Comparison of ENCODE assay signal across 22 cellular contexts in the genomic region with DNA sequence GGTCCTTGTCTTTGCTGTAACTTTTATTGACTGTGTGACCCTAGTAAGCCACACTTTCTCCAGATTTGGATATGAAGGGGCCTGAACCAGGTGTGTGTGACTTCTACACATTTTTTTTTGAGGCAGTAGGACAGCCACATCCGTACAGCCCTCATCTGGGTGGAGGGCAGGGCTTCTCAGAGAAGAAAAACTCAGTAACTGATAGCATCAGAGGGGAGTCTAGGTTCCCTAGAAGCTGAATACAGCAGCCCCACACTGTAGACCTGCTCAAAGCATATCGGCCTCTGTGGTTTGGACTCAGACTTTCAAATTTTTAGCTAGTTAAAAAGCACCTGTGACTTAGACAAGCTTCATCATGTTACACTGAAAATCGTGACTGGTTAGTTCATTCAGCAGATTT. TPM values are rescaled to one million over a fixed set of nuclear protein-coding genes. Genes with fewer than 3 reads are reported as not detected.
"Had no signal": no experiment of that assay in that cellular context is flagged by ENCODE, and none has a peak within 500 bp of the region (broad histone marks: within the 10 kb centered on the region; RNA-seq: fewer than 3 reads in every experiment).

No MANE protein-coding gene starts in this region.

- DNase-seq: MV-4-11, NCI-H1048, NCI-H1105, NCI-H1417, NCI-H1436 treated with DMSO at 0.1 percent for 48 hours, NCI-H1694, NCI-H187 treated with DMSO at 0.1 percent for 48 hours, NCI-H2029 treated with DMSO at 0.1 percent for 48 hours, NCI-H2171 treated with DMSO at 0.1 percent for 48 hours, NCI-H345, NCI-H446 treated with DMSO at 0.1 percent for 48 hours, NCI-H510A treated with DMSO at 0.1 percent for 48 hours, NCI-H526, Right ventricle myocardium superior, RPMI8226, SIG-M5 had no signal

- H3K27ac ChIP-seq: KMS-11, SJSA1, SK-N-MC had no signal

RNA-seq across cellular contexts. Expression of a gene that starts 10.8 kb away (rescaled TPM):
- total RNA-seq: HT-29, LHCN-M2, MCF 10A, Right ventricle myocardium superior, SJSA1 had no signal
